ENCODE assay signal across 8 cellular contexts in the genomic region with DNA sequence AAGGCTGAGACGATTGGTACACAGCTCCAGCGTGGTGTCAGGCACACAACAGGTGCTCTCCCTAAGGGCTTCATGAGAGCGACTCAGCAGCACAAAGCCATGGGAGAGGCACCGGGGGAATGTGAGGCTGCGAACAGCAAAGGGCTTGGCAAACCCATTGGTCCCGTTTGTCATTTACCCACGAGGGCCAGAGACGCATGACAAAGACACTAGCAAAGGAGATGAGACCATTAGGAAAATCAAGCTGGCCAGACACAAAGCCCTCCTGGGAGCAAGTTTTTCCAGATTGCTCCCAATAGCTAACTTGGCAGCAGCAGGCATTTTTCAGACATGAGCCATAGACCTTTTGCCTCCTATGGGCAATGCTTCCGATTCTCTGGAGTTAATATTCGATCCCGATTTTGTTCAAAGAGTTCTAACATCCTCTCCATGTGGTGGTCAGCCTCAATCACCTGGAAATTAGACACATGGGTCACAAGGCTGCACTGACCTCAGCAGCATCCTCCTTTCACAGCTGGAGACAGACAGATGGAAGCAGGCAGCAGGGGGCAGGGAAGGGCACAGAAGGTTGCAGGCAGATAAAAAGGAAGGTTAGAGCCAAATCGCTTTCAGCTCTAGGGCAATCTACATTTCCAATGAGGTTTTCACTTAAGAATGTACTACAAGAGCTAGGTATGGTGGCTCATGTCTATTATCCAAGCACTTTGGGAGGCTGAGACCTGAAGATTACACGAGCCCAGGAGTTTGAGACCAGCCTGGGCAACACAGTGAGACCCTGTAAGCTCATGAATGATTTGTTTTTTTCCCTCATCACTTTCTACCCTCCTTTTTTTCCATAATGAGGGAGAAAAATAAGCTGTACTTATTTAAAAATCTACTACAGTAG. TPM values are rescaled to one million over a fixed set of nuclear protein-coding genes. Genes with fewer than 3 reads are reported as not detected.
DNase-seq lines count a peak whose midpoint lies in the region; ATAC-seq and TF ChIP-seq lines count a peak whose summit lies in the region.

No MANE protein-coding gene starts in this region.

- no peak overlapping the region for H3K4me3 ChIP-seq in CD4-positive, CD25-positive, alpha-beta regulatory T cell (ENCODE audit: low read depth, low read length)
- H3K4me3 ChIP-seq in endodermal cell (ENCODE audit: low read length), result no peak overlapping the region
- H3K4me3 ChIP-seq in muscle layer of duodenum (ENCODE audit: low read depth in 1 of 2, low read length in 2 of 2), result no peak overlapping the region

- DNase-seq in CD4-positive, CD25-positive, alpha-beta regulatory T cell, result peak in 1 of 3 donors; percentile 24
- DNase-seq in NCI-H446 treated with DMSO at 0.1 percent for 48 hours (lab: John Stamatoyannopoulos, UW), result peak; percentile 55
- DNase-seq in endodermal cell, result peak; percentile 85
- no peak for DNase-seq in NCI-H128 (lab: John Stamatoyannopoulos, UW; ENCODE audit: unreplicated experiment)
- DNase-seq in effector CD4-positive, alpha-beta T cell, result no peak
- DNase-seq in OCI-M2 (lab: John Stamatoyannopoulos, UW; ENCODE audit: unreplicated experiment), result no peak

- H3K9me3 ChIP-seq in CD4-positive, CD25-positive, alpha-beta regulatory T cell (ENCODE audit: control insufficient read depth in 2 of 2, low read length in 2 of 2), result no peaks in the 10 kb centered on the region
- H3K9me3 ChIP-seq in endodermal cell (ENCODE audit: control insufficient read depth, low read length) (no peaks in the 10 kb centered on the region), muscle layer of duodenum (ENCODE audit: control insufficient read depth in 1 of 2, low read length in 2 of 2) (no peaks in the 10 kb centered on the region)

- H3K4me1 Mint-ChIP-seq in CD4-positive, CD25-positive, alpha-beta regulatory T cell, result peaks cover 0 to 37% (median 23%) of the 10 kb centered on the region in 4 donors
- peaks cover 16% of the 10 kb centered on the region for H3K4me1 Mint-ChIP-seq in endodermal cell

- H3K36me3 ChIP-seq in CD4-positive, CD25-positive, alpha-beta regulatory T cell (ENCODE audit: control insufficient read depth, insufficient read depth, low read length), result no peaks in the 10 kb centered on the region
- H3K36me3 ChIP-seq in endodermal cell (ENCODE audit: control insufficient read depth, insufficient read depth, low read length) (no peaks in the 10 kb centered on the region), muscle layer of duodenum (ENCODE audit: control insufficient read depth in 1 of 2, insufficient read depth in 2 of 2, low read length in 2 of 2) (peaks cover 6 to 56% of the 10 kb centered on the region in 2 donors)

- H3K27me3 ChIP-seq in CD4-positive, CD25-positive, alpha-beta regulatory T cell (ENCODE audit: control insufficient read depth, insufficient read depth, low read length), result no peaks in the 10 kb centered on the region
- no peaks in the 10 kb centered on the region for H3K27me3 ChIP-seq in endodermal cell (ENCODE audit: control insufficient read depth, insufficient read depth, low read length, poor library complexity, severe bottlenecking)
- H3K27me3 ChIP-seq in muscle layer of duodenum (ENCODE audit: low read depth, low read length), result no peaks in the 10 kb centered on the region

- no peaks in the 10 kb centered on the region for H3K27me3 Mint-ChIP-seq in CD4-positive, CD25-positive, alpha-beta regulatory T cell
- H3K27me3 Mint-ChIP-seq in endodermal cell (ENCODE audit: insufficient read depth), result no peaks in the 10 kb centered on the region

- peak overlapping the region in 1 of 4 donors; percentile 58 for H3K4me3 Mint-ChIP-seq in CD4-positive, CD25-positive, alpha-beta regulatory T cell
- H3K4me3 Mint-ChIP-seq in endodermal cell, result no peak overlapping the region

- no peak for ATAC-seq in CD4-positive, CD25-positive, alpha-beta regulatory T cell (ENCODE audit: low read depth in 2 of 2)
- ATAC-seq in GM19351 (IDR thresholded peaks at IDR 0.05; ENCODE audit: unreplicated experiment), result no peak

- H3K36me3 Mint-ChIP-seq in CD4-positive, CD25-positive, alpha-beta regulatory T cell, result no peaks in the 10 kb centered on the region
- H3K36me3 Mint-ChIP-seq in endodermal cell (ENCODE audit: low read depth), result peaks cover 16% of the 10 kb centered on the region

- H3K4me1 ChIP-seq in CD4-positive, CD25-positive, alpha-beta regulatory T cell (ENCODE audit: control insufficient read depth, insufficient read depth, low read length, poor library complexity, severe bottlenecking), result peaks cover 20% of the 10 kb centered on the region
- H3K4me1 ChIP-seq in endodermal cell (ENCODE audit: control insufficient read depth, insufficient read depth, low read length), result no peaks in the 10 kb centered on the region
- peaks cover 30 to 32% of the 10 kb centered on the region in 2 donors for H3K4me1 ChIP-seq in muscle layer of duodenum (ENCODE audit: control insufficient read depth in 1 of 2, insufficient read depth in 2 of 2, low read length in 2 of 2)

- H3K27ac ChIP-seq in CD4-positive, CD25-positive, alpha-beta regulatory T cell (ENCODE audit: insufficient read depth, low read length, poor library complexity, severe bottlenecking), result no peak overlapping the region
- H3K27ac ChIP-seq in endodermal cell (ENCODE audit: low read depth, low read length) (no peak overlapping the region), muscle layer of duodenum (ENCODE audit: low read length) (peak overlapping the region; percentile 48)

- no peak overlapping the region for H3K9ac ChIP-seq in endodermal cell (ENCODE audit: extremely low read depth, low read length, poor library complexity, severe bottlenecking)

- 52 to 70% methylated on average over 12 to 13 of the region's 13 CpGs for WGBS in endodermal cell (ENCODE audit: insufficient coverage in 1 of 2, insufficient read length in 1 of 2), 2 experiments

- H3K9me3 Mint-ChIP-seq in CD4-positive, CD25-positive, alpha-beta regulatory T cell, result no peaks in the 10 kb centered on the region
- peaks cover 8% of the 10 kb centered on the region for H3K9me3 Mint-ChIP-seq in endodermal cell

- TF ChIP-seq CTCF in endodermal cell (conservative IDR thresholded peaks at IDR 0.05), result peak; percentile 43

- H3K27ac Mint-ChIP-seq in CD4-positive, CD25-positive, alpha-beta regulatory T cell, result peak overlapping the region; percentile 20 to 79 (median 66)
- H3K27ac Mint-ChIP-seq in endodermal cell, result peak overlapping the region; percentile 67

RNA-seq across cellular contexts. Expression of a gene that starts 38.1 kb away (rescaled TPM):
- 8.2 TPM for total RNA-seq in CD4-positive, CD25-positive, alpha-beta regulatory T cell
- polyA plus RNA-seq in CD4-positive, CD25-positive, alpha-beta regulatory T cell, result 1 to 10 TPM; 5.1 to 8.8 (median 7.7) TPM
- total RNA-seq in endodermal cell, result 10 to 100 TPM in 1 of 2 donors, 1 to 10 TPM in 1; 7.9 to 11.5 TPM
- 11.3 TPM for polyA plus RNA-seq in endodermal cell (2013, experiment 1 of 2)
- polyA plus RNA-seq in endodermal cell (2013, experiment 2 of 2), result 10.2 TPM

RNA-seq across cellular contexts. Expression of a gene that starts 40.5 kb away (rescaled TPM):
- total RNA-seq in CD4-positive, CD25-positive, alpha-beta regulatory T cell, result 48.2 TPM
- polyA plus RNA-seq in CD4-positive, CD25-positive, alpha-beta regulatory T cell, result 100 to 1,000 TPM; 157 to 242 (median 168) TPM
- 10 to 100 TPM; 22.5 to 40.7 TPM for total RNA-seq in endodermal cell
- 38.0 TPM for polyA plus RNA-seq in endodermal cell (2013, experiment 1 of 2)
- 36.9 TPM for polyA plus RNA-seq in endodermal cell (2013, experiment 2 of 2)

RNA-seq across cellular contexts. Expression of a gene that starts 54.4 kb away (rescaled TPM):
- 3.2 TPM for total RNA-seq in CD4-positive, CD25-positive, alpha-beta regulatory T cell
- 1 to 10 TPM in 2 of 4 donors, under 1 TPM in 2; 0.26 to 1.7 (median 0.96) TPM for polyA plus RNA-seq in CD4-positive, CD25-positive, alpha-beta regulatory T cell
- total RNA-seq in endodermal cell, result 1 to 10 TPM; 3.8 to 5.3 TPM
- 4.9 TPM for polyA plus RNA-seq in endodermal cell (2013, experiment 1 of 2)
- 3.4 TPM for polyA plus RNA-seq in endodermal cell (2013, experiment 2 of 2)

Comparison
In these comparisons a context has a peak if more than half of its experiments do, and no peak if none do; other contexts are left out.
1. DNase-seq: peak in NCI-H446 treated with DMSO at 0.1 percent for 48 hours (single experiment) and endodermal cell (single experiment); none in NCI-H128 (single experiment), effector CD4-positive, alpha-beta T cell (single experiment) and OCI-M2 (single experiment).